24 cellular contexts compared by ENCODE assay signal in genomic region chr2:23625726-23626125, GRCh38.
DNase-seq lines count a peak whose midpoint lies in the region; ATAC-seq and TF ChIP-seq lines count a peak whose summit lies in the region.
"Had no signal": no experiment of that assay in that cellular context is flagged by ENCODE, and none has a peak within 500 bp of the region (broad histone marks: within the 10 kb centered on the region; RNA-seq: fewer than 3 reads in every experiment).

No MANE protein-coding gene starts in this region.

- ATAC-seq in Right ventricle myocardium superior (ENCODE audit: poor library complexity) = no peak
- ATAC-seq: A549 had no signal

- TF ChIP-seq CTCF in right atrium auricular region (IDR thresholded peaks at IDR 0.05) = no peak
- no peak for TF ChIP-seq CTCF in chondrocyte (IDR thresholded peaks at IDR 0.05)
- no peak for TF ChIP-seq CTCF in nephron (IDR thresholded peaks at IDR 0.05; ENCODE audit: unreplicated experiment in 3 of 3)

- H3K27me3 Mint-ChIP-seq in chondrocyte (ENCODE audit: low read depth) (no peaks in the 10 kb centered on the region), nephron (ENCODE audit: low read depth) (peaks cover 16% of the 10 kb centered on the region)
- H3K27me3 Mint-ChIP-seq: CD4-positive, alpha-beta T cell had no signal

- H3K4me1 Mint-ChIP-seq in chondrocyte (ENCODE audit: low read depth) (peaks cover 13% of the 10 kb centered on the region), nephron (peaks cover 63% of the 10 kb centered on the region)
- H3K4me1 Mint-ChIP-seq: CD14-positive monocyte; CD8-positive, alpha-beta memory T cell had no signal

- intact Hi-C loops in Right ventricle myocardium superior (cut with DNase I) = no loop called here
- intact Hi-C loops in posterior cingulate gyrus (cut with DNase I) = no loop called here

- H3K4me1 ChIP-seq in right atrium auricular region = peaks cover 0 to 7% of the 10 kb centered on the region in 2 donors
- H3K4me1 ChIP-seq: A549 had no signal

- no peaks in the 10 kb centered on the region for H3K36me3 ChIP-seq in right atrium auricular region
- H3K36me3 ChIP-seq: BE2C; BLaER1 treated with 17β-estradiol and CSF1 and Interleukin-3, amounts not matched to agents 10 nM and 100 nM had no signal

- H3K27ac Mint-ChIP-seq in chondrocyte (ENCODE audit: unreplicated experiment) = no peak overlapping the region
- peak overlapping the region in 2 of 3 experiments; percentile 2 to 21 for H3K27ac Mint-ChIP-seq in nephron
- H3K27ac Mint-ChIP-seq: CD14-positive monocyte; CD4-positive, alpha-beta T cell; CD8-positive, alpha-beta memory T cell had no signal

- H3K4me3 Mint-ChIP-seq in chondrocyte (ENCODE audit: unreplicated experiment) = no peak overlapping the region
- no peak overlapping the region for H3K4me3 Mint-ChIP-seq in nephron
- H3K4me3 Mint-ChIP-seq: CD14-positive monocyte; CD4-positive, alpha-beta T cell; CD8-positive, alpha-beta memory T cell had no signal

- H3K27me3 ChIP-seq in right atrium auricular region = no peaks in the 10 kb centered on the region
- H3K27me3 ChIP-seq: BE2C had no signal

- no peak overlapping the region for H3K27ac ChIP-seq in right atrium auricular region
- H3K27ac ChIP-seq: A549; BLaER1 treated with 17β-estradiol and CSF1 and Interleukin-3, amounts not matched to agents 10 nM and 100 nM; GM23248 had no signal

- H3K4me3 ChIP-seq in right atrium auricular region = no peak overlapping the region
- H3K4me3 ChIP-seq: A549; BLaER1 treated with 17β-estradiol and CSF1 and Interleukin-3, amounts not matched to agents 10 nM and 100 nM; GM23248 had no signal

- peaks cover 4 to 10% of the 10 kb centered on the region in 2 donors for H3K9me3 ChIP-seq in right atrium auricular region

- H3K9me3 Mint-ChIP-seq in chondrocyte (ENCODE audit: low read depth) (peaks cover 3% of the 10 kb centered on the region), nephron (peaks cover 6% of the 10 kb centered on the region)

- DNase-seq in Right ventricle myocardium superior = peak; percentile 7
- DNase-seq in right atrium auricular region (ENCODE audit: low spot score) = no peak
- DNase-seq in chondrocyte (ENCODE audit: low spot score) = peak; percentile 64
- no peak for DNase-seq in HT-29 (ENCODE audit: low spot score)
- DNase-seq in NCI-H2081 treated with DMSO at 0.1 percent for 48 hours (lab: John Stamatoyannopoulos, UW) = no peak
- DNase-seq in posterior cingulate gyrus = no peak
- DNase-seq: 8988T; ACHN; AML-193; BE2C; Calu3; CD4-positive, alpha-beta T cell; CD8-positive, alpha-beta memory T cell; COR-L47; DMS53; DMS79 treated with DMSO at 0.1 percent for 48 hours; GF-D8; GM23248; H7; HCEC 1CT had no signal

- peaks cover 7% of the 10 kb centered on the region for H3K36me3 Mint-ChIP-seq in chondrocyte (ENCODE audit: low read depth)
- peaks cover 7% of the 10 kb centered on the region for H3K36me3 Mint-ChIP-seq in nephron (ENCODE audit: low read depth)
- H3K36me3 Mint-ChIP-seq: CD14-positive monocyte; CD8-positive, alpha-beta memory T cell had no signal

Comparison
In these comparisons a context has a peak if more than half of its experiments do, and no peak if none do; other contexts are left out.
1. DNase-seq: peak in Right ventricle myocardium superior (single experiment) and chondrocyte (single experiment); none in right atrium auricular region (single experiment), HT-29 (single experiment), NCI-H2081 treated with DMSO at 0.1 percent for 48 hours (single experiment) and posterior cingulate gyrus (0 of 10).